Comparison of ENCODE assay signal across 16 cellular contexts in the genomic region with DNA sequence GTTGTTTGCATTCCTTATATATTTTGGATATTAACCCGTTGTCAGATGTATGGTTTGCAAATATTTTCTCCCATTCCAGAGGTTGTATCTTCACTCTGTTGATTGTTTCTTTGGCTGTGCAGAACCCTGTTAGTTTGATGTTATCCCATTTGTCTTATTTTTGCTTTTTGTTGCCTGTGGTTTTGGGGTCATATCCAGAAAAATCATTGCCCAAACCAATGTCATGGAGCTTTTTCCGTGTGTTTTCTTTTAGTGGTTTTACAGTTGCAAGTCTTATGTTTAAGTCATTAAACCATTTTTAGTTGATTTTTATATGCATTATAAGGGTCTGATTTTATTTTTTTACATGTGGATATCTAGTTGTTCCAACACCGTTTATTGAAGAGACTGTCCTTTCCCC. TPM values are rescaled to one million over a fixed set of nuclear protein-coding genes. Genes with fewer than 3 reads are reported as not detected.
DNase-seq lines count a peak whose midpoint lies in the region; ATAC-seq lines count a peak whose summit lies in the region.
"Had no signal": no experiment of that assay in that cellular context is flagged by ENCODE, and none has a peak within 500 bp of the region (broad histone marks: within the 10 kb centered on the region; RNA-seq: fewer than 3 reads in every experiment).

No MANE protein-coding gene starts in this region.

- H3K36me3 Mint-ChIP-seq in activated T-helper 17 cell treated with anti-CD3 and anti-CD28 coated beads, Interleukin-2, amount 50 U/mL, for 72 hours (ENCODE audit: low read depth) = peaks cover 94% of the 10 kb centered on the region
- peaks cover 99% of the 10 kb centered on the region for H3K36me3 Mint-ChIP-seq in stimulated activated effector memory CD8-positive, alpha-beta T cell treated with anti-CD3 and anti-CD28 coated beads, Interleukin-12 subunit alpha, Interleukin-12 subunit beta, amount 100 ng/mL, for 72 hours

- intact Hi-C loops in posterior cingulate gyrus (cut with DNase I) = no loop called here

- H3K27ac Mint-ChIP-seq in activated T-helper 17 cell treated with anti-CD3 and anti-CD28 coated beads, Interleukin-2, amount 50 U/mL, for 72 hours = peak overlapping the region; percentile 7
- peak overlapping the region; percentile 3 for H3K27ac Mint-ChIP-seq in stimulated activated effector memory CD8-positive, alpha-beta T cell treated with anti-CD3 and anti-CD28 coated beads, Interleukin-12 subunit alpha, Interleukin-12 subunit beta, amount 100 ng/mL, for 72 hours

- H3K4me3 ChIP-seq in H7 (ENCODE audit: insufficient read depth, low read depth, low read length) = no peak overlapping the region
- H3K4me3 ChIP-seq: A549; BLaER1 treated with 17β-estradiol and CSF1 and Interleukin-3, amounts not matched to agents 10 nM and 100 nM; SJSA1 had no signal

- H3K9me3 Mint-ChIP-seq in activated T-helper 17 cell treated with anti-CD3 and anti-CD28 coated beads, Interleukin-2, amount 50 U/mL, for 72 hours = no peaks in the 10 kb centered on the region
- peaks cover 3% of the 10 kb centered on the region for H3K9me3 Mint-ChIP-seq in stimulated activated effector memory CD8-positive, alpha-beta T cell treated with anti-CD3 and anti-CD28 coated beads, Interleukin-12 subunit alpha, Interleukin-12 subunit beta, amount 100 ng/mL, for 72 hours

- H3K27me3 Mint-ChIP-seq in activated T-helper 17 cell treated with anti-CD3 and anti-CD28 coated beads, Interleukin-2, amount 50 U/mL, for 72 hours = no peaks in the 10 kb centered on the region

- DNase-seq in GM04503 (ENCODE audit: low read depth) (peak; percentile 39), fibroblast of gingiva (ENCODE audit: low read depth) (peak; percentile 42), posterior cingulate gyrus (no peak), H7 (no peak), NCI-H1694 treated with DMSO at 0.1 percent for 48 hours (lab: John Stamatoyannopoulos, UW) (no peak)
- DNase-seq in stimulated activated effector memory CD8-positive, alpha-beta T cell treated with anti-CD3 and anti-CD28 coated beads, Interleukin-12 subunit alpha, Interleukin-12 subunit beta, amount 100 ng/mL, for 72 hours (ENCODE audit: low spot score in 2 of 2) = no peak
- DNase-seq: Calu3; CD8-positive, alpha-beta T cell; NCI-H1417 treated with DMSO at 0.1 percent for 48 hours; NCI-H2029; NCI-H345; NCI-H524 treated with DMSO at 0.1 percent for 48 hours had no signal

- no peak for ATAC-seq in activated T-helper 17 cell treated with anti-CD3 and anti-CD28 coated beads, Interleukin-2, amount 50 U/mL, for 72 hours (replicated peaks)
- no peak for ATAC-seq in stimulated activated effector memory CD8-positive, alpha-beta T cell treated with anti-CD3 and anti-CD28 coated beads, Interleukin-12 subunit alpha, Interleukin-12 subunit beta, amount 100 ng/mL, for 72 hours
- ATAC-seq: A549; CD8-positive, alpha-beta T cell had no signal

- H3K36me3 ChIP-seq in H7 (replicated peaks; ENCODE audit: control insufficient read depth, insufficient read depth, low read length) = peaks cover 5% of the 10 kb centered on the region

- H3K27me3 ChIP-seq in H7 (ENCODE audit: control insufficient read depth, insufficient read depth, low read length) = no peaks in the 10 kb centered on the region
- H3K27me3 ChIP-seq: BLaER1 treated with 17β-estradiol and CSF1 and Interleukin-3, amounts not matched to agents 10 nM and 100 nM; SJSA1 had no signal

- peaks cover 36% of the 10 kb centered on the region for H3K4me1 Mint-ChIP-seq in activated T-helper 17 cell treated with anti-CD3 and anti-CD28 coated beads, Interleukin-2, amount 50 U/mL, for 72 hours
- H3K4me1 Mint-ChIP-seq in stimulated activated effector memory CD8-positive, alpha-beta T cell treated with anti-CD3 and anti-CD28 coated beads, Interleukin-12 subunit alpha, Interleukin-12 subunit beta, amount 100 ng/mL, for 72 hours = peaks cover 30% of the 10 kb centered on the region

- H3K4me3 Mint-ChIP-seq in activated T-helper 17 cell treated with anti-CD3 and anti-CD28 coated beads, Interleukin-2, amount 50 U/mL, for 72 hours = no peak overlapping the region
- no peak overlapping the region for H3K4me3 Mint-ChIP-seq in stimulated activated effector memory CD8-positive, alpha-beta T cell treated with anti-CD3 and anti-CD28 coated beads, Interleukin-12 subunit alpha, Interleukin-12 subunit beta, amount 100 ng/mL, for 72 hours
- H3K4me3 Mint-ChIP-seq: CD8-positive, alpha-beta T cell had no signal

RNA-seq across cellular contexts. Expression of a gene that starts 35.8 kb away (rescaled TPM):
- 10 to 100 TPM; 53.0 to 60.3 TPM for total RNA-seq in activated T-helper 17 cell treated with anti-CD3 and anti-CD28 coated beads, Interleukin-2, amount 50 U/mL, for 72 hours
- 25.6 and 44.8 TPM in 2 replicates for total RNA-seq in H7 (2014; rRNA removed; shearing (Covaris generic))

RNA-seq across cellular contexts. Expression of a gene that starts 46.3 kb away (rescaled TPM):
- 10 to 100 TPM; 59.6 to 60.2 TPM for total RNA-seq in activated T-helper 17 cell treated with anti-CD3 and anti-CD28 coated beads, Interleukin-2, amount 50 U/mL, for 72 hours
- 42.1 and 46.0 TPM in 2 replicates for total RNA-seq in H7 (2014; rRNA removed; shearing (Covaris generic))

Comparison
In these comparisons a context has a peak if more than half of its experiments do, and no peak if none do; other contexts are left out.
1. DNase-seq: peak in GM04503 (single experiment) and fibroblast of gingiva (single experiment); none in stimulated activated effector memory CD8-positive, alpha-beta T cell treated with anti-CD3 and anti-CD28 coated beads, Interleukin-12 subunit alpha, Interleukin-12 subunit beta, amount 100 ng/mL, for 72 hours (0 of 2), posterior cingulate gyrus (0 of 10), H7 (single experiment) and NCI-H1694 treated with DMSO at 0.1 percent for 48 hours (single experiment).